Comparison of ENCODE assay signal across 8 cellular contexts in the genomic region with DNA sequence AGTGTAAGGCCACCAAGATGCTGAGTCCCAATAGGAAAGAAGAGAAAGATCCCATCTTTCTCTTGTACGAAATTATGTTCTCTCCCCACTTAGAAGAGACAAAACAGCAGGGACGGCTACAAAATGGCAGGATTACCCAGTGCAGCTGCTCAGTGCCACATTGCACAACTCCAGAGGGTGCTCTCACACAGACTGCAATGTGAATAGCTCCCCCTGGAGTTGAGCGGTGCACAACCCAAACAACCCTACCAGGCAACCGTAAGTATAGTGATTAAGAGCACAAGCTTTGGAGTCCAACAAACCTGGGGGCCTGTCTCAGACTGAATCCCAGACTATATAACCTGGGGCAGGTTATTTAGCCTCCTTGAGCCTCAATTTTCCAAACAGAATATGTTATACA. TPM values are rescaled to one million over a fixed set of nuclear protein-coding genes. Genes with fewer than 3 reads are reported as not detected.
A peak's percentile ranks its signal among the peaks of the same experiment; 100 is the strongest.
DNase-seq lines count a peak whose midpoint lies in the region; ATAC-seq and TF ChIP-seq lines count a peak whose summit lies in the region.

No MANE protein-coding gene starts in this region.

- H3K4me3 ChIP-seq in HCT116 (replicated peaks in 1 of 2; ENCODE audit: low read depth in 1 of 2, low read length in 2 of 2) (no peak overlapping the region), RWPE2 (ENCODE audit: severe bottlenecking) (no peak overlapping the region), mammary epithelial cell (replicated peaks in 1 of 3; ENCODE audit: insufficient read depth in 1 of 3, low read depth in 2 of 3, low read length in 3 of 3) (no peak overlapping the region), tibial artery (no peak overlapping the region)

- DNase-seq in CD1c-positive myeloid dendritic cell (ENCODE audit: extremely low spot score): peak; percentile 77
- peak; percentile 87 for DNase-seq in HCT116 (ENCODE audit: low read depth, low spot score)
- DNase-seq in RWPE2 (ENCODE audit: low spot score): no peak
- peak; percentile 62 for DNase-seq in mammary epithelial cell
- peak; percentile 80 to 86 for DNase-seq in lung microvascular endothelial cell (ENCODE audit: low read depth in 2 of 2)
- peak; percentile 62 to 81 for DNase-seq in tibial artery

- no peaks in the 10 kb centered on the region for H3K9me2 ChIP-seq in HCT116 (ENCODE audit: insufficient read depth)

- no peak for TF ChIP-seq POLR2A in HCT116 (IDR thresholded peaks at IDR 0.05; ENCODE audit: borderline replicate concordance, extremely low read depth, insufficient read depth, insufficient read length)

- H3K4me2 ChIP-seq in HCT116 (ENCODE audit: low read length): peak overlapping the region; percentile 90
- no peak overlapping the region for H3K4me2 ChIP-seq in mammary epithelial cell (ENCODE audit: insufficient read depth, low read depth, low read length)

- peak in 2 of 3 experiments; percentile 85 to 87; a peak in 4 of 6 replicates for TF ChIP-seq CTCF in HCT116 (IDR thresholded peaks at IDR 0.05 in 2 of 3, conservative IDR thresholded peaks at IDR 0.05 in 1 of 3; ENCODE audit: borderline replicate concordance in 1 of 3, insufficient read depth in 1 of 3, low read depth in 2 of 3, low read length in 2 of 3)
- peak; percentile 55 for TF ChIP-seq CTCF in RWPE2 (IDR thresholded peaks at IDR 0.05; ENCODE audit: poor library complexity, severe bottlenecking)
- TF ChIP-seq CTCF in mammary epithelial cell (conservative IDR thresholded peaks at IDR 0.05 in 1 of 2, IDR thresholded peaks at IDR 0.05 in 1 of 2; ENCODE audit: extremely low read depth in 1 of 2, insufficient read depth in 1 of 2, low read depth in 1 of 2, low read length in 2 of 2): peak; percentile 53 to 69
- peak in 1 of 2 experiments; percentile 30 for TF ChIP-seq CTCF in tibial artery (IDR thresholded peaks at IDR 0.05)

- no peak overlapping the region for H3K9ac ChIP-seq in HCT116 (ENCODE audit: low read length)
- no peak overlapping the region for H3K9ac ChIP-seq in mammary epithelial cell (ENCODE audit: insufficient read depth, low read length)

- peaks cover 25 to 41% of the 10 kb centered on the region in 2 experiments for H3K4me1 ChIP-seq in HCT116 (ENCODE audit: control insufficient read depth in 1 of 2, insufficient read depth in 2 of 2, low read length in 2 of 2)
- H3K4me1 ChIP-seq in RWPE2 (ENCODE audit: insufficient read depth, poor library complexity, severe bottlenecking): peaks cover 13% of the 10 kb centered on the region
- peaks cover 16% of the 10 kb centered on the region for H3K4me1 ChIP-seq in mammary epithelial cell (ENCODE audit: insufficient read depth, low read length)
- H3K4me1 ChIP-seq in tibial artery: peaks cover 0 to 22% (median 13%) of the 10 kb centered on the region in 4 donors

- 83% methylated on average over 4 of the region's 4 CpGs for WGBS in mammary epithelial cell (ENCODE audit: low coverage, missing lambda C conversion rate)

- H3K9me3 ChIP-seq in HCT116 (ENCODE audit: control insufficient read depth in 1 of 2, insufficient read depth in 1 of 2, low read depth in 1 of 2, low read length in 2 of 2) (no peaks in the 10 kb centered on the region), RWPE2 (ENCODE audit: severe bottlenecking) (no peaks in the 10 kb centered on the region), mammary epithelial cell (replicated peaks; ENCODE audit: insufficient read depth, low read length) (no peaks in the 10 kb centered on the region), tibial artery (no peaks in the 10 kb centered on the region)

- H3K27me3 ChIP-seq in HCT116 (ENCODE audit: insufficient read depth, low read length) (no peaks in the 10 kb centered on the region), RWPE2 (ENCODE audit: insufficient read depth, poor library complexity, severe bottlenecking) (no peaks in the 10 kb centered on the region), mammary epithelial cell (ENCODE audit: insufficient read depth, low read length) (no peaks in the 10 kb centered on the region), tibial artery (no peaks in the 10 kb centered on the region)

- peaks cover 14% of the 10 kb centered on the region; the same call in 1 of the 2 replicates for H3K79me2 ChIP-seq in HCT116 (ENCODE audit: insufficient read depth, low read length)
- peaks cover 18% of the 10 kb centered on the region for H3K79me2 ChIP-seq in mammary epithelial cell (ENCODE audit: insufficient read depth, low read length)

- peaks cover 0 to 4% of the 10 kb centered on the region in 2 experiments; a peak in 1 of 4 replicates for H3K36me3 ChIP-seq in HCT116 (ENCODE audit: control insufficient read depth in 1 of 2, insufficient read depth in 2 of 2, low read length in 2 of 2)
- peaks cover 18% of the 10 kb centered on the region for H3K36me3 ChIP-seq in RWPE2 (ENCODE audit: low read depth)
- no peaks in the 10 kb centered on the region for H3K36me3 ChIP-seq in mammary epithelial cell (ENCODE audit: insufficient read depth, low read length)
- no peaks in the 10 kb centered on the region for H3K36me3 ChIP-seq in tibial artery

- RAD21 ChIA-PET in HCT116 (lab: Charles Lee; ENCODE audit: low non-redundant PET in 1 of 2, low total read pairs in 2 of 2, uncharacterized antibody in 2 of 2, unreplicated experiment in 2 of 2): interaction anchor here (0.6 to 3.0 kb wide), 9 partner anchors 14 to 265 kb away, joined by 3 to 12 read pairs (median 7); no protein-coding TSS in a partner anchor

- no peak overlapping the region for H3K27ac ChIP-seq in HCT116 (ENCODE audit: low read depth, low read length)
- H3K27ac ChIP-seq in RWPE2 (ENCODE audit: poor library complexity, severe bottlenecking): no peak overlapping the region
- H3K27ac ChIP-seq in mammary epithelial cell (ENCODE audit: insufficient read depth, low read depth, low read length): no peak overlapping the region
- H3K27ac ChIP-seq in tibial artery: peak overlapping the region; percentile 95 to 99

- POLR2A ChIA-PET in HCT116 (lab: Charles Lee): interaction anchor here (0.9 to 2.5 kb wide), 8 partner anchors 9 to 265 kb away, joined by 3 to 10 read pairs (median 4); no protein-coding TSS in a partner anchor

- BruUV-seq in HCT116 (replicated peaks; lab: Mats Ljungman, UMichigan): no TSS peak
- BruUV-seq in mammary epithelial cell (replicated peaks; lab: Mats Ljungman, UMichigan): no TSS peak

- H4K20me1 ChIP-seq in HCT116 (ENCODE audit: insufficient read depth) (no peaks in the 10 kb centered on the region), mammary epithelial cell (ENCODE audit: insufficient read depth, low read length) (no peaks in the 10 kb centered on the region)

- dilution Hi-C loops in mammary epithelial cell (cut with HindIII; ENCODE audit: low sequenced_read_pairs): no loop called here

- intact Hi-C loops in HCT116 (cut with micrococcal nuclease): loop anchor here (1.0 to 5.0 kb wide), 6 partner anchors 82 to 319 kb away; partner anchors contain the start of gene EDEM1
- intact Hi-C loops in mammary epithelial cell (cut with micrococcal nuclease): loop anchor here (1.0 to 5.0 kb wide), 3 partner anchors 221 to 265 kb away; no protein-coding TSS in a partner anchor
- intact Hi-C loops in tibial artery (cut with DNase I; ENCODE audit: low total_unique reads): loop anchor here (10.0 kb wide), 1 partner anchor 81 kb away; no protein-coding TSS in a partner anchor

- CTCF ChIA-PET in HCT116 (lab: Charles Lee): interaction anchor here (0.6 to 4.7 kb wide), 29 partner anchors 9 to 625 kb away, joined by 3 to 59 read pairs (median 4); no protein-coding TSS in a partner anchor
- CTCF ChIA-PET in mammary epithelial cell (lab: Charles Lee; ENCODE audit: low non-redundant PET): interaction anchor here (0.5 to 1.6 kb wide), 5 partner anchors 11 to 264 kb away, joined by 3 to 7 read pairs (median 4); no protein-coding TSS in a partner anchor

- TF ChIP-seq RAD21 in HCT116 (IDR thresholded peaks at IDR 0.05; ENCODE audit: low read depth): no peak

- H2AFZ ChIP-seq in HCT116 (ENCODE audit: low read depth, low read length, poor library complexity, severe bottlenecking): peak overlapping the region; percentile 55
- no peak overlapping the region for H2AFZ ChIP-seq in mammary epithelial cell (ENCODE audit: low read depth, low read length)

- ATAC-seq in HCT116: peak; percentile 37
- ATAC-seq in RWPE2 (ENCODE audit: low read depth): no peak
- no peak for ATAC-seq in GM21360 (IDR thresholded peaks at IDR 0.05; ENCODE audit: unreplicated experiment)
- ATAC-seq in GM19452 (IDR thresholded peaks at IDR 0.05; ENCODE audit: unreplicated experiment): no peak

- in situ Hi-C loops in mammary epithelial cell (cut with MboI; ENCODE audit: low sequenced_read_pairs in 2 of 2): loop anchor here in 1 of 2 donors (5.0 to 25.0 kb wide), 2 partner anchors 211 to 254 kb away; partner anchors contain the start of gene EDEM1

TF ChIP-seq in HCT116, 20 proteins besides CTCF, POLR2A, EP300 and RAD21 (continues in another document):
- peak; percentile 86 for TF ChIP-seq YY1 (IDR thresholded peaks at IDR 0.05; ENCODE audit: extremely low read depth, insufficient replicate concordance, low read depth, low read length)
- TF ChIP-seq REST (IDR thresholded peaks at IDR 0.05; ENCODE audit: low read depth): no peak
- TF ChIP-seq SP1 (IDR thresholded peaks at IDR 0.05; ENCODE audit: low read depth): no peak

RNA-seq across cellular contexts. Expression of gene BHLHE40, which starts 3.1 kb away (rescaled TPM):
- total RNA-seq in HCT116 (2021; ENCODE audit: unreplicated experiment) (81.6 TPM), mammary epithelial cell (10 to 100 TPM; 61.7 to 78.7 TPM), lung microvascular endothelial cell (7.8 and 9.7 TPM in 2 replicates)
- 129 and 166 TPM in 2 replicates for polyA plus RNA-seq in HCT116 (2012)
- polyA plus RNA-seq in mammary epithelial cell: 40.8 TPM
- polyA minus RNA-seq in mammary epithelial cell: 105 TPM

Comparison
In these comparisons a context has a peak if more than half of its experiments do, and no peak if none do; other contexts are left out.
1. H3K27ac ChIP-seq: peak in tibial artery (2 of 2); none in HCT116 (single experiment), RWPE2 (single experiment) and mammary epithelial cell (single experiment).